8 cellular contexts compared by ENCODE assay signal in the genomic region with DNA sequence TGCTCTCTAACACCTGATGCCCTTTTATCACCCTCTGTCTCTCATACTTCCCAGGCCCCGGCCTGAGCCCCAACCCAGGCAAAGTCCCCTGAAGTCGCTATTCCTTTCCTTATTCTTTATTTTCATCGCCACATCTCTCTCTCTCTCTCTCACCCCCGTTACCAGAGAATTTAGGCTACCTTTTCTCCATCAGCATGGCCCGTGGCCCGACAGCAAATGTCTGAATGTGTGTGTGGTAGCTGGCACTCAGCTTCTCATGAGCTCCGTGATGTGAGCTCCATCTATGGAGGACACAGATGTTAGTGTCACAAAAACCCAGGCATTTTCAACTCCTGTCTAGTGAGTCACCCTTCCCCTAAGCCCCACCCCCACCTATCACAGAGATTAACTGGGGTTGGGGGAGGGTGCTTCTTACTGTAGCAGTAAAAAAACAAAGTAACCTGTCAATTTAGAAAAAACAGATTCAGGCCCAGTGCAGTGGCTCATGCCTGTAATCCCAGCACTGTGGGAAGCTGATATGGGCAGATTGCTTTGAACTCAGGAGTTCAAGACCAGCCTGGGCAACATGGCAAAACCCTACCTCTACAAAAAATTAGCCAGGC. TPM values are rescaled to one million over a fixed set of nuclear protein-coding genes. Genes with fewer than 3 reads are reported as not detected.
DNase-seq lines count a peak whose midpoint lies in the region; ATAC-seq and TF ChIP-seq lines count a peak whose summit lies in the region.

No MANE protein-coding gene starts in this region.

- peak; percentile 27 for ATAC-seq in GM19463 (IDR thresholded peaks at IDR 0.05; ENCODE audit: unreplicated experiment)

- in situ Hi-C loops in ACHN (cut with HindIII; ENCODE audit: low pct_ligation_motif_present, low pct_unique_long_range_greater_than_20kb, low sequenced_read_pairs): no loop called here

- H3K4me3 ChIP-seq in fibroblast of the aortic adventitia (ENCODE audit: low read depth, low read length): no peak overlapping the region

- no peak for TF ChIP-seq CTCF in fibroblast of the aortic adventitia (IDR thresholded peaks at IDR 0.05; ENCODE audit: insufficient read depth, low read length)

- DNase-seq in ACHN (peak; percentile 34), NCI-H82 treated with DMSO at 0.1 percent for 48 hours (lab: John Stamatoyannopoulos, UW; ENCODE audit: unreplicated experiment) (peak; percentile 46), activated T-cell treated with anti-CD3 and anti-CD28 coated beads for 4 hours (peak; percentile 81), fibroblast of the aortic adventitia (ENCODE audit: low read depth) (peak; percentile 62), HPDE6-E6E7 (ENCODE audit: extremely low spot score) (no peak), NCI-H1436 treated with DMSO at 0.1 percent for 48 hours (lab: John Stamatoyannopoulos, UW) (no peak)
- DNase-seq in stimulated activated CD4-positive, alpha-beta T cell treated with anti-CD3 and anti-CD28 coated beads, Interleukin-12 subunit alpha, Interleukin-12 subunit beta, amount 100 ng/mL, for 24 hours (ENCODE audit: low read depth in 2 of 2): peak; percentile 61 to 72

RNA-seq across cellular contexts. Expression of gene VCPKMT, which starts 53.8 kb away (rescaled TPM):
- total RNA-seq in fibroblast of the aortic adventitia (ENCODE audit: low replicate concordance): 6.1 and 9.6 TPM in 2 replicates

Comparison
In these comparisons a context has a peak if more than half of its experiments do, and no peak if none do; other contexts are left out.
1. DNase-seq: peak in ACHN (single experiment), NCI-H82 treated with DMSO at 0.1 percent for 48 hours (single experiment), activated T-cell treated with anti-CD3 and anti-CD28 coated beads for 4 hours (single experiment), fibroblast of the aortic adventitia (single experiment) and stimulated activated CD4-positive, alpha-beta T cell treated with anti-CD3 and anti-CD28 coated beads, Interleukin-12 subunit alpha, Interleukin-12 subunit beta, amount 100 ng/mL, for 24 hours (2 of 2); none in HPDE6-E6E7 (single experiment) and NCI-H1436 treated with DMSO at 0.1 percent for 48 hours (single experiment).